Comparison of ENCODE assay signal across 1 cellular context in the genomic region with DNA sequence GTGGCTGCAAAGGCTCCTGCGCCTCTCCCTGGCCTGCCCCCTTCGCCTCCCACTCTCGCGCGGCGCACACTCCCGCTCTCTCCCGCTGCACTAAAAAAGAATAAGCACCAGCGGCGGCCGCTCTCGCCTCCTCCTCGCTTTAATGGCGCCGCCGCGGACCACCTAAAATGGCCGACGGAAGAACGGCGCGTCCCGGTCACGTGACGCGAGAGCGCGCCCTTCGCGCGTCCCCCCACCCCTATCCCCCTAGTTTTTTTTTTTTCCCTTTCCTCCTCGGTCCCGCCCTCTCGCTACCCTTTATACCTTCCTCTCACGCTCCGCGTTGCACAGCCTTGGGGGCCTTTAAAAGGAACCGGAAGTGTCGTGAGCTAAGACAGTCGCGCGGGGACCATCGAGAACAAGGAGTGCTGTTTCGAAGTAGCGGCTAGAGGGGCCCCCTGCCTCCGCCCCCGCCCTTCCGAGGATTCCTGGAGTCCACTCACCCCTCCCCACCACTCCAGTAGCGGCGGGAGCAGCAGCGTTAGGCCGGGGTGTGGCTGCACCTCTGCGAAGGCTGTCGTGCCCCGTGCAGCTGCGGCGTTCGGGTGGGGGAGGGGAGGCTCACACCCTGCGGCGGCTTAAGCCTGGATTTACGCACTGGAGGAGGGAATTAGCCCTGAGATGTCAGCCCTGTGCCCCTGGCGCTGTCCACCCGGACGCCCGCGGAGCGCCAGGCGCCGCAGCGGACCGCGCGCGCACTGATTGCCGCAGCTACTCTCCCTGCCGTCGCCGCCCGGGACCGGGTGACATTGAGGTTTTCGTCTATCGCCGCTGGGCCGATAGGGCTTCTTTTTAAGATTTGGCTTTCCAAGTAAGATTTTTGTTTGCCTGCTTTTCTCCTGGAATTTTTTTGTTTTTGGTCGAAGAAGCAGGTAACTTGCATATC.
A peak's percentile ranks its signal among the peaks of the same experiment; 100 is the strongest.
TF ChIP-seq lines count a peak whose summit lies in the region.

A gene with protein sequence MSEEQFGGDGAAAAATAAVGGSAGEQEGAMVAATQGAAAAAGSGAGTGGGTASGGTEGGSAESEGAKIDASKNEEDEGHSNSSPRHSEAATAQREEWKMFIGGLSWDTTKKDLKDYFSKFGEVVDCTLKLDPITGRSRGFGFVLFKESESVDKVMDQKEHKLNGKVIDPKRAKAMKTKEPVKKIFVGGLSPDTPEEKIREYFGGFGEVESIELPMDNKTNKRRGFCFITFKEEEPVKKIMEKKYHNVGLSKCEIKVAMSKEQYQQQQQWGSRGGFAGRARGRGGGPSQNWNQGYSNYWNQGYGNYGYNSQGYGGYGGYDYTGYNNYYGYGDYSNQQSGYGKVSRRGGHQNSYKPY (minus strand): TSS at position 176 of the 925 bp plus-strand sequence. CDS start 313 bp downstream, outside the sequence.

TF ChIP-seq in WTC11, 78 proteins besides CTCF, POLR2A, EP300 and RAD21 (continued from another document and continues in another):
- TF ChIP-seq, protein P1, sequence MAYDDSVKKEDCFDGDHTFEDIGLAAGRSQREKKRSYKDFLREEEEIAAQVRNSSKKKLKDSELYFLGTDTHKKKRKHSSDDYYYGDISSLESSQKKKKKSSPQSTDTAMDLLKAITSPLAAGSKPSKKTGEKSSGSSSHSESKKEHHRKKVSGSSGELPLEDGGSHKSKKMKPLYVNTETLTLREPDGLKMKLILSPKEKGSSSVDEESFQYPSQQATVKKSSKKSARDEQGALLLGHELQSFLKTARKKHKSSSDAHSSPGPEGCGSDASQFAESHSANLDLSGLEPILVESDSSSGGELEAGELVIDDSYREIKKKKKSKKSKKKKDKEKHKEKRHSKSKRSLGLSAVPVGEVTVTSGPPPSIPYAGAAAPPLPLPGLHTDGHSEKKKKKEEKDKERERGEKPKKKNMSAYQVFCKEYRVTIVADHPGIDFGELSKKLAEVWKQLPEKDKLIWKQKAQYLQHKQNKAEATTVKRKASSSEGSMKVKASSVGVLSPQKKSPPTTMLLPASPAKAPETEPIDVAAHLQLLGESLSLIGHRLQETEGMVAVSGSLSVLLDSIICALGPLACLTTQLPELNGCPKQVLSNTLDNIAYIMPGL (CRISPR knock-in tag; IDR thresholded peaks at IDR 0.05), result peak; percentile 86
- TF ChIP-seq, protein P2, sequence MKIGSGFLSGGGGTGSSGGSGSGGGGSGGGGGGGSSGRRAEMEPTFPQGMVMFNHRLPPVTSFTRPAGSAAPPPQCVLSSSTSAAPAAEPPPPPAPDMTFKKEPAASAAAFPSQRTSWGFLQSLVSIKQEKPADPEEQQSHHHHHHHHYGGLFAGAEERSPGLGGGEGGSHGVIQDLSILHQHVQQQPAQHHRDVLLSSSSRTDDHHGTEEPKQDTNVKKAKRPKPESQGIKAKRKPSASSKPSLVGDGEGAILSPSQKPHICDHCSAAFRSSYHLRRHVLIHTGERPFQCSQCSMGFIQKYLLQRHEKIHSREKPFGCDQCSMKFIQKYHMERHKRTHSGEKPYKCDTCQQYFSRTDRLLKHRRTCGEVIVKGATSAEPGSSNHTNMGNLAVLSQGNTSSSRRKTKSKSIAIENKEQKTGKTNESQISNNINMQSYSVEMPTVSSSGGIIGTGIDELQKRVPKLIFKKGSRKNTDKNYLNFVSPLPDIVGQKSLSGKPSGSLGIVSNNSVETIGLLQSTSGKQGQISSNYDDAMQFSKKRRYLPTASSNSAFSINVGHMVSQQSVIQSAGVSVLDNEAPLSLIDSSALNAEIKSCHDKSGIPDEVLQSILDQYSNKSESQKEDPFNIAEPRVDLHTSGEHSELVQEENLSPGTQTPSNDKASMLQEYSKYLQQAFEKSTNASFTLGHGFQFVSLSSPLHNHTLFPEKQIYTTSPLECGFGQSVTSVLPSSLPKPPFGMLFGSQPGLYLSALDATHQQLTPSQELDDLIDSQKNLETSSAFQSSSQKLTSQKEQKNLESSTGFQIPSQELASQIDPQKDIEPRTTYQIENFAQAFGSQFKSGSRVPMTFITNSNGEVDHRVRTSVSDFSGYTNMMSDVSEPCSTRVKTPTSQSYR (CRISPR knock-in tag; IDR thresholded peaks at IDR 0.05), result peak; percentile 99
- TF ChIP-seq MXD4 (CRISPR knock-in tag; IDR thresholded peaks at IDR 0.05; ENCODE audit: borderline replicate concordance), result no peak
- TF ChIP-seq TCF7 (CRISPR knock-in tag; IDR thresholded peaks at IDR 0.05; ENCODE audit: low read depth), result no peak
- TF ChIP-seq, protein P3, sequence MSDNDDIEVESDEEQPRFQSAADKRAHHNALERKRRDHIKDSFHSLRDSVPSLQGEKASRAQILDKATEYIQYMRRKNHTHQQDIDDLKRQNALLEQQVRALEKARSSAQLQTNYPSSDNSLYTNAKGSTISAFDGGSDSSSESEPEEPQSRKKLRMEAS (CRISPR knock-in tag; IDR thresholded peaks at IDR 0.05), result peak; percentile 83
- peak; percentile 71 for TF ChIP-seq FOXP1 (CRISPR knock-in tag; IDR thresholded peaks at IDR 0.05; ENCODE audit: borderline replicate concordance)
- TF ChIP-seq ZNF396 (CRISPR knock-in tag; IDR thresholded peaks at IDR 0.05; ENCODE audit: borderline replicate concordance), result no peak
- TF ChIP-seq, protein P4, sequence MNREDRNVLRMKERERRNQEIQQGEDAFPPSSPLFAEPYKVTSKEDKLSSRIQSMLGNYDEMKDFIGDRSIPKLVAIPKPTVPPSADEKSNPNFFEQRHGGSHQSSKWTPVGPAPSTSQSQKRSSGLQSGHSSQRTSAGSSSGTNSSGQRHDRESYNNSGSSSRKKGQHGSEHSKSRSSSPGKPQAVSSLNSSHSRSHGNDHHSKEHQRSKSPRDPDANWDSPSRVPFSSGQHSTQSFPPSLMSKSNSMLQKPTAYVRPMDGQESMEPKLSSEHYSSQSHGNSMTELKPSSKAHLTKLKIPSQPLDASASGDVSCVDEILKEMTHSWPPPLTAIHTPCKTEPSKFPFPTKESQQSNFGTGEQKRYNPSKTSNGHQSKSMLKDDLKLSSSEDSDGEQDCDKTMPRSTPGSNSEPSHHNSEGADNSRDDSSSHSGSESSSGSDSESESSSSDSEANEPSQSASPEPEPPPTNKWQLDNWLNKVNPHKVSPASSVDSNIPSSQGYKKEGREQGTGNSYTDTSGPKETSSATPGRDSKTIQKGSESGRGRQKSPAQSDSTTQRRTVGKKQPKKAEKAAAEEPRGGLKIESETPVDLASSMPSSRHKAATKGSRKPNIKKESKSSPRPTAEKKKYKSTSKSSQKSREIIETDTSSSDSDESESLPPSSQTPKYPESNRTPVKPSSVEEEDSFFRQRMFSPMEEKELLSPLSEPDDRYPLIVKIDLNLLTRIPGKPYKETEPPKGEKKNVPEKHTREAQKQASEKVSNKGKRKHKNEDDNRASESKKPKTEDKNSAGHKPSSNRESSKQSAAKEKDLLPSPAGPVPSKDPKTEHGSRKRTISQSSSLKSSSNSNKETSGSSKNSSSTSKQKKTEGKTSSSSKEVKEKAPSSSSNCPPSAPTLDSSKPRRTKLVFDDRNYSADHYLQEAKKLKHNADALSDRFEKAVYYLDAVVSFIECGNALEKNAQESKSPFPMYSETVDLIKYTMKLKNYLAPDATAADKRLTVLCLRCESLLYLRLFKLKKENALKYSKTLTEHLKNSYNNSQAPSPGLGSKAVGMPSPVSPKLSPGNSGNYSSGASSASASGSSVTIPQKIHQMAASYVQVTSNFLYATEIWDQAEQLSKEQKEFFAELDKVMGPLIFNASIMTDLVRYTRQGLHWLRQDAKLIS (CRISPR knock-in tag; IDR thresholded peaks at IDR 0.05; ENCODE audit: borderline replicate concordance), result no peak
- TF ChIP-seq, protein P5, sequence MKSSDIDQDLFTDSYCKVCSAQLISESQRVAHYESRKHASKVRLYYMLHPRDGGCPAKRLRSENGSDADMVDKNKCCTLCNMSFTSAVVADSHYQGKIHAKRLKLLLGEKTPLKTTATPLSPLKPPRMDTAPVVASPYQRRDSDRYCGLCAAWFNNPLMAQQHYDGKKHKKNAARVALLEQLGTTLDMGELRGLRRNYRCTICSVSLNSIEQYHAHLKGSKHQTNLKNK (CRISPR knock-in tag; IDR thresholded peaks at IDR 0.05), result no peak
- TF ChIP-seq NFYB (CRISPR knock-in tag; conservative IDR thresholded peaks at IDR 0.05; ENCODE audit: low read depth), result no peak
- TF ChIP-seq OVOL2 (CRISPR knock-in tag; IDR thresholded peaks at IDR 0.05; ENCODE audit: borderline replicate concordance), result no peak
- TF ChIP-seq RELA (CRISPR knock-in tag; IDR thresholded peaks at IDR 0.05; ENCODE audit: borderline replicate concordance), result no peak; the same call in 1 of the 2 replicates
- TF ChIP-seq ZBTB21 (CRISPR knock-in tag; IDR thresholded peaks at IDR 0.05; ENCODE audit: borderline replicate concordance), result peak; percentile 90
- TF ChIP-seq, protein P6, sequence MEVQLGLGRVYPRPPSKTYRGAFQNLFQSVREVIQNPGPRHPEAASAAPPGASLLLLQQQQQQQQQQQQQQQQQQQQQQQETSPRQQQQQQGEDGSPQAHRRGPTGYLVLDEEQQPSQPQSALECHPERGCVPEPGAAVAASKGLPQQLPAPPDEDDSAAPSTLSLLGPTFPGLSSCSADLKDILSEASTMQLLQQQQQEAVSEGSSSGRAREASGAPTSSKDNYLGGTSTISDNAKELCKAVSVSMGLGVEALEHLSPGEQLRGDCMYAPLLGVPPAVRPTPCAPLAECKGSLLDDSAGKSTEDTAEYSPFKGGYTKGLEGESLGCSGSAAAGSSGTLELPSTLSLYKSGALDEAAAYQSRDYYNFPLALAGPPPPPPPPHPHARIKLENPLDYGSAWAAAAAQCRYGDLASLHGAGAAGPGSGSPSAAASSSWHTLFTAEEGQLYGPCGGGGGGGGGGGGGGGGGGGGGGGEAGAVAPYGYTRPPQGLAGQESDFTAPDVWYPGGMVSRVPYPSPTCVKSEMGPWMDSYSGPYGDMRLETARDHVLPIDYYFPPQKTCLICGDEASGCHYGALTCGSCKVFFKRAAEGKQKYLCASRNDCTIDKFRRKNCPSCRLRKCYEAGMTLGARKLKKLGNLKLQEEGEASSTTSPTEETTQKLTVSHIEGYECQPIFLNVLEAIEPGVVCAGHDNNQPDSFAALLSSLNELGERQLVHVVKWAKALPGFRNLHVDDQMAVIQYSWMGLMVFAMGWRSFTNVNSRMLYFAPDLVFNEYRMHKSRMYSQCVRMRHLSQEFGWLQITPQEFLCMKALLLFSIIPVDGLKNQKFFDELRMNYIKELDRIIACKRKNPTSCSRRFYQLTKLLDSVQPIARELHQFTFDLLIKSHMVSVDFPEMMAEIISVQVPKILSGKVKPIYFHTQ (CRISPR knock-in tag; IDR thresholded peaks at IDR 0.05), result no peak
- no peak for TF ChIP-seq GRHL2 (CRISPR knock-in tag; IDR thresholded peaks at IDR 0.05; ENCODE audit: insufficient replicate concordance, severe bottlenecking)
- no peak for TF ChIP-seq FOXJ3 (CRISPR knock-in tag; IDR thresholded peaks at IDR 0.05; ENCODE audit: borderline replicate concordance)
- peak; percentile 91 for TF ChIP-seq TP53 (CRISPR knock-in tag; IDR thresholded peaks at IDR 0.05)
- TF ChIP-seq, protein P7, sequence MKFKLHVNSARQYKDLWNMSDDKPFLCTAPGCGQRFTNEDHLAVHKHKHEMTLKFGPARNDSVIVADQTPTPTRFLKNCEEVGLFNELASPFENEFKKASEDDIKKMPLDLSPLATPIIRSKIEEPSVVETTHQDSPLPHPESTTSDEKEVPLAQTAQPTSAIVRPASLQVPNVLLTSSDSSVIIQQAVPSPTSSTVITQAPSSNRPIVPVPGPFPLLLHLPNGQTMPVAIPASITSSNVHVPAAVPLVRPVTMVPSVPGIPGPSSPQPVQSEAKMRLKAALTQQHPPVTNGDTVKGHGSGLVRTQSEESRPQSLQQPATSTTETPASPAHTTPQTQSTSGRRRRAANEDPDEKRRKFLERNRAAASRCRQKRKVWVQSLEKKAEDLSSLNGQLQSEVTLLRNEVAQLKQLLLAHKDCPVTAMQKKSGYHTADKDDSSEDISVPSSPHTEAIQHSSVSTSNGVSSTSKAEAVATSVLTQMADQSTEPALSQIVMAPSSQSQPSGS (CRISPR knock-in tag; IDR thresholded peaks at IDR 0.05; ENCODE audit: borderline replicate concordance, low read depth), result no peak
- TF ChIP-seq RORB (CRISPR knock-in tag; IDR thresholded peaks at IDR 0.05), result no peak
- TF ChIP-seq, protein P8, sequence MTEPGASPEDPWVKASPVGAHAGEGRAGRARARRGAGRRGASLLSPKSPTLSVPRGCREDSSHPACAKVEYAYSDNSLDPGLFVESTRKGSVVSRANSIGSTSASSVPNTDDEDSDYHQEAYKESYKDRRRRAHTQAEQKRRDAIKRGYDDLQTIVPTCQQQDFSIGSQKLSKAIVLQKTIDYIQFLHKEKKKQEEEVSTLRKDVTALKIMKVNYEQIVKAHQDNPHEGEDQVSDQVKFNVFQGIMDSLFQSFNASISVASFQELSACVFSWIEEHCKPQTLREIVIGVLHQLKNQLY (CRISPR knock-in tag; IDR thresholded peaks at IDR 0.05), result 0 out of 2 replicates have a peak, but pooled peaks have one; percentile 61
- no peak; the same call in none of the 2 replicates for TF ChIP-seq MYBL2 (CRISPR knock-in tag; IDR thresholded peaks at IDR 0.05)
- TF ChIP-seq, protein P9, sequence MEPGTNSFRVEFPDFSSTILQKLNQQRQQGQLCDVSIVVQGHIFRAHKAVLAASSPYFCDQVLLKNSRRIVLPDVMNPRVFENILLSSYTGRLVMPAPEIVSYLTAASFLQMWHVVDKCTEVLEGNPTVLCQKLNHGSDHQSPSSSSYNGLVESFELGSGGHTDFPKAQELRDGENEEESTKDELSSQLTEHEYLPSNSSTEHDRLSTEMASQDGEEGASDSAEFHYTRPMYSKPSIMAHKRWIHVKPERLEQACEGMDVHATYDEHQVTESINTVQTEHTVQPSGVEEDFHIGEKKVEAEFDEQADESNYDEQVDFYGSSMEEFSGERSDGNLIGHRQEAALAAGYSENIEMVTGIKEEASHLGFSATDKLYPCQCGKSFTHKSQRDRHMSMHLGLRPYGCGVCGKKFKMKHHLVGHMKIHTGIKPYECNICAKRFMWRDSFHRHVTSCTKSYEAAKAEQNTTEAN (CRISPR knock-in tag; IDR thresholded peaks at IDR 0.05), result peak; percentile 68; the same call in 1 of the 2 replicates
- TF ChIP-seq JUN (CRISPR knock-in tag; IDR thresholded peaks at IDR 0.05), result 0 out of 2 replicates have a peak, but pooled peaks have one; percentile 38
- peak; percentile 95 for TF ChIP-seq KAT7 (CRISPR knock-in tag; IDR thresholded peaks at IDR 0.05; ENCODE audit: borderline replicate concordance)
- TF ChIP-seq, protein P10, sequence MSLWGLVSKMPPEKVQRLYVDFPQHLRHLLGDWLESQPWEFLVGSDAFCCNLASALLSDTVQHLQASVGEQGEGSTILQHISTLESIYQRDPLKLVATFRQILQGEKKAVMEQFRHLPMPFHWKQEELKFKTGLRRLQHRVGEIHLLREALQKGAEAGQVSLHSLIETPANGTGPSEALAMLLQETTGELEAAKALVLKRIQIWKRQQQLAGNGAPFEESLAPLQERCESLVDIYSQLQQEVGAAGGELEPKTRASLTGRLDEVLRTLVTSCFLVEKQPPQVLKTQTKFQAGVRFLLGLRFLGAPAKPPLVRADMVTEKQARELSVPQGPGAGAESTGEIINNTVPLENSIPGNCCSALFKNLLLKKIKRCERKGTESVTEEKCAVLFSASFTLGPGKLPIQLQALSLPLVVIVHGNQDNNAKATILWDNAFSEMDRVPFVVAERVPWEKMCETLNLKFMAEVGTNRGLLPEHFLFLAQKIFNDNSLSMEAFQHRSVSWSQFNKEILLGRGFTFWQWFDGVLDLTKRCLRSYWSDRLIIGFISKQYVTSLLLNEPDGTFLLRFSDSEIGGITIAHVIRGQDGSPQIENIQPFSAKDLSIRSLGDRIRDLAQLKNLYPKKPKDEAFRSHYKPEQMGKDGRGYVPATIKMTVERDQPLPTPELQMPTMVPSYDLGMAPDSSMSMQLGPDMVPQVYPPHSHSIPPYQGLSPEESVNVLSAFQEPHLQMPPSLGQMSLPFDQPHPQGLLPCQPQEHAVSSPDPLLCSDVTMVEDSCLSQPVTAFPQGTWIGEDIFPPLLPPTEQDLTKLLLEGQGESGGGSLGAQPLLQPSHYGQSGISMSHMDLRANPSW (CRISPR knock-in tag; conservative IDR thresholded peaks at IDR 0.05; ENCODE audit: low read depth), result no peak
